ENCODE assay signal across 18 cellular contexts in genomic region chr22:22248878-22249277, GRCh38. TPM values are rescaled to one million over a fixed set of nuclear protein-coding genes. Genes with fewer than 3 reads are reported as not detected.
DNase-seq lines count a peak whose midpoint lies in the region; ATAC-seq and TF ChIP-seq lines count a peak whose summit lies in the region.
"Had no signal": no experiment of that assay in that cellular context is flagged by ENCODE, and none has a peak within 500 bp of the region (broad histone marks: within the 10 kb centered on the region; RNA-seq: fewer than 3 reads in every experiment).

No MANE protein-coding gene starts in this region.

- no peaks in the 10 kb centered on the region for H3K9me3 Mint-ChIP-seq in activated naive CD8-positive, alpha-beta T cell (ENCODE audit: low read depth)
- no peaks in the 10 kb centered on the region for H3K9me3 Mint-ChIP-seq in activated naive CD8-positive, alpha-beta T cell treated with anti-CD3 and anti-CD28 coated beads, Interleukin-2, amount 50 U/mL, for 24 hours
- H3K9me3 Mint-ChIP-seq in activated CD4-positive, alpha-beta memory T cell treated with anti-CD3 and anti-CD28 coated beads, Interleukin-2, amount 10 ng/mL, durations not matched to agents 7 days and 5 days, result no peaks in the 10 kb centered on the region
- H3K9me3 Mint-ChIP-seq: natural killer cell treated with Interleukin-12 subunit alpha and Interleukin-12 subunit beta and Interleukin-15 and Interleukin-18, amount 100 ng/mL, for 72 hours; stimulated activated naive B cell treated with anti-CD40 and anti-IgM and Interleukin-4, amounts not matched to agents 10 μg/mL and 1 μg/mL and 100 μg/mL, for 72 hours had no signal

- H3K4me1 ChIP-seq in MM.1S (ENCODE audit: low read length), result peaks cover 35% of the 10 kb centered on the region
- H3K4me1 ChIP-seq: adrenal gland, HAP-1, vagina had no signal

- H3K4me2 ChIP-seq in MM.1S (ENCODE audit: low read depth, low read length), result peak overlapping the region; percentile 67

- H3K27me3 ChIP-seq in MM.1S (replicated peaks; ENCODE audit: insufficient read depth, low read length), result no peaks in the 10 kb centered on the region
- H3K27me3 ChIP-seq: vagina had no signal

- no peaks in the 10 kb centered on the region for H3K36me3 ChIP-seq in MM.1S (replicated peaks; ENCODE audit: insufficient read depth, low read length)
- H3K36me3 ChIP-seq: adrenal gland, HAP-1, vagina had no signal

- no peaks in the 10 kb centered on the region for H3K27me3 Mint-ChIP-seq in activated naive CD8-positive, alpha-beta T cell
- H3K27me3 Mint-ChIP-seq in activated naive CD8-positive, alpha-beta T cell treated with anti-CD3 and anti-CD28 coated beads, Interleukin-2, amount 50 U/mL, for 24 hours, result peaks cover 2% of the 10 kb centered on the region
- no peaks in the 10 kb centered on the region for H3K27me3 Mint-ChIP-seq in activated CD4-positive, alpha-beta memory T cell treated with anti-CD3 and anti-CD28 coated beads, Interleukin-2, amount 10 ng/mL, durations not matched to agents 7 days and 5 days
- H3K27me3 Mint-ChIP-seq: stimulated activated naive B cell treated with anti-CD40 and anti-IgM and Interleukin-4, amounts not matched to agents 10 μg/mL and 1 μg/mL and 100 μg/mL, for 72 hours had no signal

- CTCF ChIA-PET in activated CD4-positive, alpha-beta memory T cell treated with anti-CD3 and anti-CD28 coated beads, Interleukin-2, amount 10 ng/mL, durations not matched to agents 7 days and 5 days (lab: Charles Lee), result interaction anchor here (0.9 kb wide), 1 partner anchor 13 kb away, joined by 3 read pairs; no protein-coding TSS in a partner anchor

- no peaks in the 10 kb centered on the region for H3K9me3 ChIP-seq in MM.1S (replicated peaks; ENCODE audit: insufficient read depth, low read length)
- H3K9me3 ChIP-seq: adrenal gland, HAP-1, vagina had no signal

- H3F3A ChIP-seq in MM.1S (ENCODE audit: insufficient read depth, low read length), result peaks cover 10% of the 10 kb centered on the region

- no peak overlapping the region for H3K4me3 ChIP-seq in MM.1S (ENCODE audit: low read length)
- H3K4me3 ChIP-seq: adrenal gland, HAP-1, vagina had no signal

- no peaks in the 10 kb centered on the region for H3K9me2 ChIP-seq in MM.1S (replicated peaks; ENCODE audit: insufficient read depth, low read length)

- POLR2A ChIA-PET in activated CD4-positive, alpha-beta memory T cell treated with anti-CD3 and anti-CD28 coated beads, Interleukin-2, amount 10 ng/mL, durations not matched to agents 7 days and 5 days (lab: Charles Lee), result interaction anchor here (1.5 kb wide), 1 partner anchor 38 kb away, joined by 4 read pairs; no protein-coding TSS in a partner anchor

- H2AFZ ChIP-seq in MM.1S (ENCODE audit: low read length), result peak overlapping the region; percentile 69

- no peaks in the 10 kb centered on the region for H4K20me1 ChIP-seq in MM.1S (ENCODE audit: insufficient read depth, low read length)

- H3K27ac Mint-ChIP-seq in activated naive CD8-positive, alpha-beta T cell, result peak overlapping the region; percentile 23
- H3K27ac Mint-ChIP-seq in activated naive CD8-positive, alpha-beta T cell treated with anti-CD3 and anti-CD28 coated beads, Interleukin-2, amount 50 U/mL, for 24 hours, result no peak overlapping the region
- H3K27ac Mint-ChIP-seq in activated CD4-positive, alpha-beta memory T cell treated with anti-CD3 and anti-CD28 coated beads, Interleukin-2, amount 10 ng/mL, durations not matched to agents 7 days and 5 days, result peak overlapping the region; percentile 2
- H3K27ac Mint-ChIP-seq: natural killer cell treated with Interleukin-12 subunit alpha and Interleukin-12 subunit beta and Interleukin-15 and Interleukin-18, amount 100 ng/mL, for 72 hours; stimulated activated naive B cell treated with anti-CD40 and anti-IgM and Interleukin-4, amounts not matched to agents 10 μg/mL and 1 μg/mL and 100 μg/mL, for 72 hours had no signal

- no peaks in the 10 kb centered on the region for H3K36me3 Mint-ChIP-seq in activated naive CD8-positive, alpha-beta T cell
- no peaks in the 10 kb centered on the region for H3K36me3 Mint-ChIP-seq in activated naive CD8-positive, alpha-beta T cell treated with anti-CD3 and anti-CD28 coated beads, Interleukin-2, amount 50 U/mL, for 24 hours (ENCODE audit: low read depth)
- H3K36me3 Mint-ChIP-seq in activated CD4-positive, alpha-beta memory T cell treated with anti-CD3 and anti-CD28 coated beads, Interleukin-2, amount 10 ng/mL, durations not matched to agents 7 days and 5 days (ENCODE audit: low read depth), result no peaks in the 10 kb centered on the region
- H3K36me3 Mint-ChIP-seq: natural killer cell treated with Interleukin-12 subunit alpha and Interleukin-12 subunit beta and Interleukin-15 and Interleukin-18, amount 100 ng/mL, for 72 hours; stimulated activated naive B cell treated with anti-CD40 and anti-IgM and Interleukin-4, amounts not matched to agents 10 μg/mL and 1 μg/mL and 100 μg/mL, for 72 hours had no signal

- no peak for DNase-seq in activated naive CD8-positive, alpha-beta T cell treated with anti-CD3 and anti-CD28 coated beads, Interleukin-2, amount 50 U/mL, for 24 hours
- DNase-seq in MM.1S, result peak; percentile 76
- peak; percentile 29 for DNase-seq in activated CD4-positive, alpha-beta memory T cell treated with anti-CD3 and anti-CD28 coated beads, Interleukin-2, amount 10 ng/mL, durations not matched to agents 7 days and 5 days
- DNase-seq: activated CD8-positive, alpha-beta memory T cell treated with anti-CD3 and anti-CD28 coated beads for 24 hours; hippocampal formation; stimulated activated naive B cell treated with anti-CD40 and anti-IgM and Interleukin-4, amounts not matched to agents 10 μg/mL and 1 μg/mL and 100 μg/mL, for 72 hours had no signal

- no peak for TF ChIP-seq CTCF in MM.1S (IDR thresholded peaks at IDR 0.05; ENCODE audit: low read length)

- H3K27ac ChIP-seq in MM.1S (ENCODE audit: low read length), result peak overlapping the region; percentile 50; the same call in 1 of the 2 replicates
- H3K27ac ChIP-seq: adrenal gland, vagina had no signal

- H3K4me3 Mint-ChIP-seq in activated naive CD8-positive, alpha-beta T cell, result no peak overlapping the region
- H3K4me3 Mint-ChIP-seq in activated naive CD8-positive, alpha-beta T cell treated with anti-CD3 and anti-CD28 coated beads, Interleukin-2, amount 50 U/mL, for 24 hours, result no peak overlapping the region
- no peak overlapping the region for H3K4me3 Mint-ChIP-seq in activated CD4-positive, alpha-beta memory T cell treated with anti-CD3 and anti-CD28 coated beads, Interleukin-2, amount 10 ng/mL, durations not matched to agents 7 days and 5 days
- H3K4me3 Mint-ChIP-seq: natural killer cell treated with Interleukin-12 subunit alpha and Interleukin-12 subunit beta and Interleukin-15 and Interleukin-18, amount 100 ng/mL, for 72 hours; stimulated activated naive B cell treated with anti-CD40 and anti-IgM and Interleukin-4, amounts not matched to agents 10 μg/mL and 1 μg/mL and 100 μg/mL, for 72 hours had no signal

- no peak for ATAC-seq in activated naive CD8-positive, alpha-beta T cell treated with anti-CD3 and anti-CD28 coated beads, Interleukin-2, amount 50 U/mL, for 24 hours
- ATAC-seq in HG03460 (IDR thresholded peaks at IDR 0.05; ENCODE audit: unreplicated experiment) (no peak), GM19023 (IDR thresholded peaks at IDR 0.05; ENCODE audit: unreplicated experiment) (no peak), HG02798 (IDR thresholded peaks at IDR 0.05; ENCODE audit: poor library complexity, unreplicated experiment) (no peak), GM18867 (IDR thresholded peaks at IDR 0.05; ENCODE audit: unreplicated experiment) (no peak)
- ATAC-seq: esophagus mucosa; natural killer cell treated with Interleukin-12 subunit alpha and Interleukin-12 subunit beta and Interleukin-15 and Interleukin-18, amount 100 ng/mL, for 72 hours; Panc1 had no signal

- no peak overlapping the region for H3K9ac ChIP-seq in MM.1S (ENCODE audit: low read length)

- peaks cover 23% of the 10 kb centered on the region for H3K4me1 Mint-ChIP-seq in activated naive CD8-positive, alpha-beta T cell (ENCODE audit: low read depth)
- H3K4me1 Mint-ChIP-seq in activated naive CD8-positive, alpha-beta T cell treated with anti-CD3 and anti-CD28 coated beads, Interleukin-2, amount 50 U/mL, for 24 hours, result peaks cover 16% of the 10 kb centered on the region
- peaks cover 13% of the 10 kb centered on the region for H3K4me1 Mint-ChIP-seq in activated CD4-positive, alpha-beta memory T cell treated with anti-CD3 and anti-CD28 coated beads, Interleukin-2, amount 10 ng/mL, durations not matched to agents 7 days and 5 days

- H3K79me2 ChIP-seq in MM.1S (ENCODE audit: low read length), result no peaks in the 10 kb centered on the region

RNA-seq across cellular contexts. Expression of gene VPREB1, which starts 4.3 kb away (rescaled TPM):
- not detected for total RNA-seq in activated CD4-positive, alpha-beta memory T cell treated with anti-CD3 and anti-CD28 coated beads, Interleukin-2, amount 10 ng/mL, durations not matched to agents 7 days and 5 days
- total RNA-seq: adrenal gland; esophagus mucosa; natural killer cell treated with Interleukin-12 subunit alpha and Interleukin-12 subunit beta and Interleukin-15 and Interleukin-18, amount 100 ng/mL, for 72 hours; renal cortical epithelial cell; vagina had no signal
